In genomic region chr16:24518498-24518897, GRCh38 we compare ENCODE assay signal across 7 cellular contexts.
"Had no signal": no experiment of that assay in that cellular context is flagged by ENCODE, and none has a peak within 500 bp of the region (broad histone marks: within the 10 kb centered on the region; RNA-seq: fewer than 3 reads in every experiment).

No MANE protein-coding gene starts in this region.

- H3K36me3 Mint-ChIP-seq: IgD-negative memory B cell had no signal

- H3K27ac Mint-ChIP-seq: IgD-negative memory B cell had no signal

- H3K27ac ChIP-seq: HL-60 had no signal

- FAIRE-seq: HepG2, HTR-8/SVneo had no signal

- DNase-seq: IMR-90, KBM-7, KG1 had no signal

- H3K9me3 Mint-ChIP-seq: IgD-negative memory B cell had no signal

- ATAC-seq: HepG2 had no signal
